1 cellular context compared by ENCODE assay signal in the genomic region with DNA sequence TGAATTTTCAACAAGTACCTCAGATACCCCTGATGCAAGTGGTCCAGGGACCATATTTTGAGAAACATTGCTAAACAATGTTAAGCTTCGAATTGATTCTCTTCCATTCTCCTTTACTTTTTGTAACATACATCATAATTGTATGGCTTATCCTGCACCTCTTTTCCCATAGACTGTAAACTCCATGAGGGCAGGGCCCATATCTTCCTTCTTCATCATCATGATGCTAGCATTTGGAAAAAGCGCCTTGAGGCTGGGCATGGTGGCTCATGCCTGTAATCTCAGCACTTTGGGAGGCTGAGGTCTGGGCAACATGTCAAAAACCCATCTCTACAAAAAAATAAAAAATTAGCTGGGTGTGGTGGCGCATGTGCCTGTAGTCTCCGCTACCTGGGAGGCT.
TF ChIP-seq lines count a peak whose summit lies in the region.

No MANE protein-coding gene starts in this region.

TF ChIP-seq in K562, 482 proteins besides CTCF, POLR2A, EP300 and RAD21:
- TF ChIP-seq IFI16 (CRISPR knock-in tag; IDR thresholded peaks at IDR 0.05) (no peak), ZNF696 (CRISPR knock-in tag; conservative IDR thresholded peaks at IDR 0.05) (no peak), ETV5 (CRISPR knock-in tag; IDR thresholded peaks at IDR 0.05; ENCODE audit: low read depth) (no peak), MITF (IDR thresholded peaks at IDR 0.05) (no peak), SOX6 (IDR thresholded peaks at IDR 0.05) (no peak), EP400 (IDR thresholded peaks at IDR 0.05) (no peak), RREB1 (CRISPR knock-in tag; IDR thresholded peaks at IDR 0.05) (no peak), HLTF (IDR thresholded peaks at IDR 0.05) (no peak), ZSCAN32 (CRISPR knock-in tag; IDR thresholded peaks at IDR 0.05) (no peak), TRIM28 (IDR thresholded peaks at IDR 0.05) (peak; percentile 84), NCOA6 (IDR thresholded peaks at IDR 0.05) (no peak), MEF2A (IDR thresholded peaks at IDR 0.05; ENCODE audit: control insufficient read depth, low read depth, low read length) (no peak), ZNF316 (IDR thresholded peaks at IDR 0.05) (peak; percentile 82), SAP30 (IDR thresholded peaks at IDR 0.05; ENCODE audit: borderline replicate concordance, insufficient read depth, low read depth, low read length, poor library complexity, severe bottlenecking) (no peak), TCF3 (CRISPR knock-in tag; IDR thresholded peaks at IDR 0.05) (no peak), ZNF282 (CRISPR knock-in tag; IDR thresholded peaks at IDR 0.05) (no peak), TRIM24 (IDR thresholded peaks at IDR 0.05) (peak in 1 of 2 experiments; percentile 63; a peak in 2 of 4 replicates), PYGO2 (tag; IDR thresholded peaks at IDR 0.05) (no peak), E2F8 (IDR thresholded peaks at IDR 0.05; ENCODE audit: low read depth, partially characterized antibody) (no peak)
